ENCODE assay signal across 17 cellular contexts in genomic region chr22:31898406-31898805, GRCh38.
"Had no signal": no experiment of that assay in that cellular context is flagged by ENCODE, and none has a peak within 500 bp of the region (broad histone marks: within the 10 kb centered on the region; RNA-seq: fewer than 3 reads in every experiment).

No MANE protein-coding gene starts in this region.

- H3K27ac ChIP-seq: body of pancreas, esophagus muscularis mucosa, SJSA1, transverse colon, VCaP had no signal

- ATAC-seq: body of pancreas; left cardiac atrium; naive thymus-derived CD8-positive, alpha-beta T cell had no signal

- H3K9me3 ChIP-seq: body of pancreas, esophagus muscularis mucosa, SJSA1, transverse colon had no signal

- H3K27me3 ChIP-seq: body of pancreas, esophagus muscularis mucosa, SJSA1, transverse colon had no signal

- H3K4me3 ChIP-seq: body of pancreas, esophagus muscularis mucosa, SJSA1, transverse colon had no signal

- DNase-seq: activated CD4-positive, alpha-beta T cell treated with anti-CD3 and anti-CD28 coated beads, Interleukin-2, amount 50 U/mL, for 4 hours; activated gamma-delta T cell; body of pancreas; central memory CD4-positive, alpha-beta T cell; cortex of kidney; effector CD4-positive, alpha-beta T cell; immature natural killer cell; left cardiac atrium; naive thymus-derived CD8-positive, alpha-beta T cell; occipital lobe; stimulated activated naive CD4-positive, alpha-beta T cell treated with Interleukin-2 at 50 U/mL for 16 hours; T-helper 2 cell; transverse colon had no signal

- H3K27ac Mint-ChIP-seq: activated naive CD4-positive, alpha-beta T cell treated with anti-CD3 and anti-CD28 coated beads, Interleukin-2, amount 50 U/mL, for 24 hours; immature natural killer cell; naive thymus-derived CD8-positive, alpha-beta T cell had no signal

- H3K27me3 Mint-ChIP-seq: activated naive CD4-positive, alpha-beta T cell treated with anti-CD3 and anti-CD28 coated beads, Interleukin-2, amount 50 U/mL, for 24 hours; naive thymus-derived CD8-positive, alpha-beta T cell had no signal

- H3K9me3 Mint-ChIP-seq: activated naive CD4-positive, alpha-beta T cell treated with anti-CD3 and anti-CD28 coated beads, Interleukin-2, amount 50 U/mL, for 24 hours; immature natural killer cell; naive thymus-derived CD8-positive, alpha-beta T cell had no signal

- H3K4me3 Mint-ChIP-seq: activated naive CD4-positive, alpha-beta T cell treated with anti-CD3 and anti-CD28 coated beads, Interleukin-2, amount 50 U/mL, for 24 hours; immature natural killer cell; naive thymus-derived CD8-positive, alpha-beta T cell had no signal

- H3K4me1 Mint-ChIP-seq: activated naive CD4-positive, alpha-beta T cell treated with anti-CD3 and anti-CD28 coated beads, Interleukin-2, amount 50 U/mL, for 24 hours; immature natural killer cell had no signal
